10 cellular contexts compared by ENCODE assay signal in genomic region chr4:2333356-2333841, GRCh38.
DNase-seq lines count a peak whose midpoint lies in the region; ATAC-seq and TF ChIP-seq lines count a peak whose summit lies in the region.
"Had no signal": no experiment of that assay in that cellular context is flagged by ENCODE, and none has a peak within 500 bp of the region (broad histone marks: within the 10 kb centered on the region; RNA-seq: fewer than 3 reads in every experiment).

No MANE protein-coding gene starts in this region.

- peak; percentile 34 for ATAC-seq in esophagus mucosa
- ATAC-seq in GM21717 (IDR thresholded peaks at IDR 0.05; ENCODE audit: unreplicated experiment): no peak
- no peak for ATAC-seq in GM21576 (IDR thresholded peaks at IDR 0.05; ENCODE audit: unreplicated experiment)
- ATAC-seq: activated T-cell treated with anti-CD3 and anti-CD28 coated beads, Interleukin-2, amount 50 U/mL, for 72 hours had no signal

- DNase-seq in GM13977 (ENCODE audit: low spot score): peak; percentile 78
- DNase-seq in KG1 (lab: John Stamatoyannopoulos, UW): peak; percentile 19
- peak; percentile 75 for DNase-seq in posterior vena cava (ENCODE audit: low spot score)
- DNase-seq in activated CD4-positive, alpha-beta T cell treated with anti-CD3 and anti-CD28 coated beads for 1 hour: no peak
- DNase-seq in DMS153 (lab: John Stamatoyannopoulos, UW): no peak
- DNase-seq: activated T-cell treated with anti-CD3 and anti-CD28 coated beads, Interleukin-2, amount 50 U/mL, for 72 hours; NCI-H187 treated with DMSO at 0.1 percent for 48 hours had no signal

- TF ChIP-seq CTCF in GM13977 (IDR thresholded peaks at IDR 0.05; ENCODE audit: extremely low read depth, insufficient read depth, missing control alignments): no peak

- in situ Hi-C loops in GM13977 (cut with MboI; ENCODE audit: low pct_unique_long_range_greater_than_20kb, low sequenced_read_pairs, unreplicated experiment): no loop called here

- intact Hi-C loops in posterior vena cava (cut with DNase I): no loop called here

Comparison
In these comparisons a context has a peak if more than half of its experiments do, and no peak if none do; other contexts are left out.
1. DNase-seq: peak in GM13977 (single experiment), KG1 (single experiment) and posterior vena cava (single experiment); none in activated CD4-positive, alpha-beta T cell treated with anti-CD3 and anti-CD28 coated beads for 1 hour (single experiment) and DMS153 (single experiment).